Comparison of ENCODE assay signal across 8 cellular contexts in the genomic region with DNA sequence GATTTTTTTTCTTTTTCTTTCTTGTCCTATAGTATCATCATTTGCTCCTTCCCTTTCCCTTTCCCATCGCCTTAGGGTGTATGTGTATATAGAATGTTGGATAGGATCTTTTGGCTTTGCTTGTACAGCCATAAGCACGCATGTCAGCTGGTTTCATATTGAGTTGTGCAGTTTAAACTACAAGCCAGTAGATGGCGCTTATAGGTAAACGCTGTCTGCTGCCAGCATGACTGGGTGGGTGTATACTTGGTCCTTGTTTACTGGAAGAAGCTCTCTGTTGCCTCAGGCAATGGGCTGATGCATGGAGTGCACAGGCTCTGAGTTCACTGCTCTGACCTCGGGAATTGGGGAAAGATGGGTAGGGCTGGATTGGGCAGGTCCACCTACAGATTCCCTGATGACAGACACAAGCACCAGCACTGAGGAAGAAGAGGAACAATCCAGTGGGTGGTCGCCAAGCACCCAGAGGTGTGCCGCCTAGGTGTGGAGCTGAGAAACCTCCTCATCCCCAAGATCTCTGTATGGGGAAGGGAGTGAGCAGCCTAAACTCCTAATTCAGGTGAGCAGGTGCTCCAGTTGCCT.
DNase-seq lines count a peak whose midpoint lies in the region; ATAC-seq and TF ChIP-seq lines count a peak whose summit lies in the region.

No MANE protein-coding gene starts in this region.

- DNase-seq in DMS53 (lab: John Stamatoyannopoulos, UW) (peak; percentile 84), NOMO-1 treated with dmso at 0.1 percent for 144 hours (lab: John Stamatoyannopoulos, UW; ENCODE audit: unreplicated experiment) (peak; percentile 12), fibroblast of lung (ENCODE audit: low read depth in 2 of 2) (peak; percentile 8 to 33), tibial nerve (ENCODE audit: low spot score in 2 of 2) (no peak), HuH-7.5 (ENCODE audit: low spot score) (no peak)
- no peak for DNase-seq in stimulated activated CD4-positive, alpha-beta T cell treated with anti-CD3 and anti-CD28 coated beads, Interleukin-2, amount 100 ng/mL, for 24 hours

- H3K9ac ChIP-seq in fibroblast of lung (ENCODE audit: insufficient read depth, low read length): no peak overlapping the region

- no peaks in the 10 kb centered on the region for H3K79me2 ChIP-seq in fibroblast of lung (ENCODE audit: control insufficient read depth, insufficient read depth, low read length)

- H3K36me3 ChIP-seq in fibroblast of lung (ENCODE audit: control insufficient read depth, insufficient read depth, low read length): no peaks in the 10 kb centered on the region
- no peaks in the 10 kb centered on the region for H3K36me3 ChIP-seq in tibial nerve

- 57 to 59% methylated on average over 7 of the region's 7 CpGs for WGBS in tibial nerve, 2 donors

- H4K20me1 ChIP-seq in fibroblast of lung (ENCODE audit: control insufficient read depth, extremely low read depth, insufficient read depth, low read length): no peaks in the 10 kb centered on the region

- H3K4me1 ChIP-seq in fibroblast of lung (ENCODE audit: control insufficient read depth, extremely low read depth, insufficient read depth, low read length) (no peaks in the 10 kb centered on the region), tibial nerve (no peaks in the 10 kb centered on the region)

- peak; percentile 98 for ATAC-seq in GM19351 (IDR thresholded peaks at IDR 0.05; ENCODE audit: unreplicated experiment)
- peak; percentile 86 for ATAC-seq in HG03280 (IDR thresholded peaks at IDR 0.05; ENCODE audit: unreplicated experiment)

- no peak for TF ChIP-seq POLR2A in tibial nerve (IDR thresholded peaks at IDR 0.05)

- H3K27me3 ChIP-seq in fibroblast of lung (ENCODE audit: control insufficient read depth, insufficient read depth, low read length) (no peaks in the 10 kb centered on the region), tibial nerve (no peaks in the 10 kb centered on the region)

- no peak for TF ChIP-seq EP300 in tibial nerve (IDR thresholded peaks at IDR 0.05)

- H3K27ac ChIP-seq in fibroblast of lung (ENCODE audit: insufficient read depth, low read length) (no peak overlapping the region), tibial nerve (no peak overlapping the region)

- peak; percentile 36 to 58 for TF ChIP-seq CTCF in fibroblast of lung (conservative IDR thresholded peaks at IDR 0.05 in 1 of 2, IDR thresholded peaks at IDR 0.05 in 1 of 2; ENCODE audit: low read depth in 1 of 2, low read length in 2 of 2)
- peak in 1 of 5 experiments; percentile 11 for TF ChIP-seq CTCF in tibial nerve (IDR thresholded peaks at IDR 0.05)

- H3K4me3 ChIP-seq in fibroblast of lung (replicated peaks in 1 of 4; ENCODE audit: control extremely low read depth in 1 of 4, insufficient read depth in 1 of 4, low read depth in 3 of 4, low read length in 4 of 4) (no peak overlapping the region), tibial nerve (no peak overlapping the region)

- H3K9me3 ChIP-seq in fibroblast of lung (ENCODE audit: control insufficient read depth, insufficient read depth, low read depth, low read length) (no peaks in the 10 kb centered on the region), tibial nerve (no peaks in the 10 kb centered on the region)

- no peak overlapping the region for H3K4me2 ChIP-seq in fibroblast of lung (ENCODE audit: extremely low read depth, insufficient read depth, low read length)

- no peak overlapping the region for H2AFZ ChIP-seq in fibroblast of lung (ENCODE audit: low read length)

Comparison
In these comparisons a context has a peak if more than half of its experiments do, and no peak if none do; other contexts are left out.
1. DNase-seq: peak in DMS53 (single experiment), NOMO-1 treated with dmso at 0.1 percent for 144 hours (single experiment) and fibroblast of lung (2 of 2); none in stimulated activated CD4-positive, alpha-beta T cell treated with anti-CD3 and anti-CD28 coated beads, Interleukin-2, amount 100 ng/mL, for 24 hours (0 of 2), tibial nerve (0 of 2) and HuH-7.5 (single experiment).